Comparison of ENCODE assay signal across 26 cellular contexts in the genomic region with DNA sequence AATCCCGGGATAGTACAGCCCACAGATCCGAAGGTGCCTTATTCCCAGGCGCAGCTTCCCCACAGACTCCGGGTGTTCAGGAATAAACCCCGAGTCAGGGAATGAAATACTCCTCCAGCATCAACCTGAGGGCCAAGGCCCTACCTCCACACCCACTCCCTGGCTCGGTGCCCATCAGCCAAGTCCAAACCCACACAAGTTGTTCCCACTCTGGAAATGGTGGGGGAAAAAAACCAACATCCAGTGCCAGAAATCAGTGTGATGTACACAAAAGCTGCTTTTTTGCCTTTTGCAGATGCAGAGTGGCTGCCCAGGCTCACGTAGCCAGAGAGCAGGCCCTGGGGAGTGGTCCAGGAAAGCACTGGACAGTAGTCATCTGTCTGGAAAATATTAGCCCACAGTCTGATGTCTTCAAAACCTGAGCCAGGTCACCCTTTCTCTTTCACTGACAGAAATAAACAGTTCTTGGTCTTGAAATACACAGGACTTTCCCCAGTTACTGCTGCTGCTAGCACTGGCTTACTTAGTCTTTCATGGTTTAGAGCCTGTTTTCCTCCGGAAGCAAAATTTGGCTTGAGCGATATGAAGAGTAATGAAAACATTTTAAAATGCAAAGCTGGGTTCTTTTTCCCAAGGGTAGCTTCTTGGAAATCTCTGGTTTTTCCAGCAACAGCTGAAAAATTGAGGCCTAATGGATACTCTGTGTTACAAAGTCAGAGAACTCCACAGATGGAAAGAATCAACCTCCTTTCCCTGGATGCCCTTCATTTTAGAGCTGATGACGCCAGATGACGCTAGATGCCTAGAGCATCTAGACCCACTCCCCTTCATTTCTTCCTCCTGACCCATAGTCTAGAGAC. TPM values are rescaled to one million over a fixed set of nuclear protein-coding genes. Genes with fewer than 3 reads are reported as not detected.
DNase-seq lines count a peak whose midpoint lies in the region; ATAC-seq, FAIRE-seq and TF ChIP-seq lines count a peak whose summit lies in the region.
"Had no signal": no experiment of that assay in that cellular context is flagged by ENCODE, and none has a peak within 500 bp of the region (broad histone marks: within the 10 kb centered on the region; RNA-seq: fewer than 3 reads in every experiment).

No MANE protein-coding gene starts in this region.

- BruUV-seq in GM12878 (replicated peaks; lab: Mats Ljungman, UMichigan) = no TSS peak
- no TSS peak for BruUV-seq in Calu3 (replicated peaks; lab: Mats Ljungman, UMichigan)

- H3K4me3 ChIP-seq in GM12878 (no peak overlapping the region), mesodermal cell (ENCODE audit: extremely low read depth, insufficient read depth, low read length, poor library complexity, severe bottlenecking) (no peak overlapping the region)
- H3K4me3 ChIP-seq: esophagus squamous epithelium, SJCRH30, uterus had no signal

- DNase-seq in GM12878 (ENCODE audit: low read depth, low spot score) (no peak), Right ventricle myocardium superior (peak; percentile 53), superior temporal gyrus (ENCODE audit: extremely low spot score) (peak; percentile 38), Calu3 (no peak), D721Med (ENCODE audit: insufficient read length, low spot score) (no peak)
- no peak for DNase-seq in stimulated activated CD8-positive, alpha-beta memory T cell treated with anti-CD3 and anti-CD28 coated beads, Interleukin-4, amount 100 ng/mL, for 48 hours
- DNase-seq in activated CD8-positive, alpha-beta memory T cell treated with anti-CD3 and anti-CD28 coated beads for 24 hours = no peak
- DNase-seq: activated CD4-positive, alpha-beta T cell treated with anti-CD3 and anti-CD28 coated beads for 4 hours; effector memory CD4-positive, alpha-beta T cell; esophagus squamous epithelium; NCI-H1105 treated with DMSO at 0.1 percent for 48 hours; NCI-H2029 treated with DMSO at 0.1 percent for 48 hours; NCI-H226; SJCRH30; uterus had no signal

- intact Hi-C loops in GM12878 (cut with micrococcal nuclease; ENCODE audit: unreplicated experiment) (no loop called here), Right ventricle myocardium superior (cut with DNase I) (loop anchor here (10.0 kb wide), 1 partner anchor 64 kb away; no protein-coding TSS in a partner anchor), Calu3 (cut with micrococcal nuclease; ENCODE audit: unreplicated experiment) (no loop called here)

- no peaks in the 10 kb centered on the region for H3K36me3 ChIP-seq in GM12878 (ENCODE audit: control insufficient read depth in 2 of 2, insufficient read depth in 2 of 2, low read length in 1 of 2)
- H3K36me3 ChIP-seq in mesodermal cell (ENCODE audit: control insufficient read depth, insufficient read depth, low read length) = no peaks in the 10 kb centered on the region
- H3K36me3 ChIP-seq: esophagus squamous epithelium, neutrophil, SJCRH30, uterus had no signal

- CTCF ChIA-PET in GM12878 (lab: Yijun Ruan, JAX) (interaction anchor here (0.6 to 1.2 kb wide), 4 partner anchors 11 to 212 kb away, joined by 3 to 5 read pairs (median 4); no protein-coding TSS in a partner anchor), Calu3 (lab: Charles Lee) (interaction anchor here (0.7 kb wide), 1 partner anchor 63 kb away, joined by 5 read pairs; no protein-coding TSS in a partner anchor)

- H3K4me3 Mint-ChIP-seq in Calu3 (ENCODE audit: low read depth, unreplicated experiment) = no peak overlapping the region
- H3K4me3 Mint-ChIP-seq: activated naive CD8-positive, alpha-beta T cell; T-helper 1 cell treated with Interleukin-12 subunit alpha and Interleukin-12 subunit beta and Interleukin-4 antibody, amounts not matched to agents 30 μg/mL and 1 μg/mL, for 36 hours had no signal

- H3K27ac Mint-ChIP-seq in Calu3 (ENCODE audit: unreplicated experiment) = no peak overlapping the region
- H3K27ac Mint-ChIP-seq: activated naive CD8-positive, alpha-beta T cell; T-helper 1 cell treated with Interleukin-12 subunit alpha and Interleukin-12 subunit beta and Interleukin-4 antibody, amounts not matched to agents 30 μg/mL and 1 μg/mL, for 36 hours had no signal

- no peak overlapping the region for H3K4me2 ChIP-seq in GM12878 (ENCODE audit: control insufficient read depth, insufficient read depth)

- H4K20me1 ChIP-seq in GM12878 (ENCODE audit: control insufficient read depth, insufficient read depth) = no peaks in the 10 kb centered on the region

- POLR2A ChIA-PET in GM12878 (lab: Charles Lee) = interaction anchor here (1.7 kb wide), 1 partner anchor 10 kb away, joined by 7 read pairs; no protein-coding TSS in a partner anchor

- H3K9me3 ChIP-seq in GM12878 (replicated peaks; ENCODE audit: control insufficient read depth, insufficient read depth, low read length) = no peaks in the 10 kb centered on the region; the same call in 2 of the 3 replicates
- no peaks in the 10 kb centered on the region for H3K9me3 ChIP-seq in mesodermal cell (ENCODE audit: control insufficient read depth, low read length)
- H3K9me3 ChIP-seq: neutrophil, SJCRH30, uterus had no signal

- H3K4me1 ChIP-seq in GM12878 (ENCODE audit: control insufficient read depth, insufficient read depth, low read length) (no peaks in the 10 kb centered on the region), mesodermal cell (ENCODE audit: control insufficient read depth, insufficient read depth, low read length, poor library complexity, severe bottlenecking) (peaks cover 19% of the 10 kb centered on the region)
- H3K4me1 ChIP-seq: SJCRH30, uterus had no signal

- no peak for TF ChIP-seq EP300 in GM12878 (IDR thresholded peaks at IDR 0.05; ENCODE audit: borderline replicate concordance in 1 of 2, control insufficient read depth in 1 of 2, low read depth in 2 of 2, low read length in 2 of 2)

- H3K27ac ChIP-seq in GM12878 (ENCODE audit: control insufficient read depth, insufficient read depth) = no peak overlapping the region
- peak overlapping the region; percentile 68 for H3K27ac ChIP-seq in mesodermal cell (ENCODE audit: low read depth, low read length, severe bottlenecking)
- H3K27ac ChIP-seq: C4-2B, esophagus squamous epithelium, HL-60, neutrophil, SJCRH30, uterus had no signal

- FAIRE-seq in GM12878 (lab: Jason Lieb, UNC) (no peak), D721Med (lab: Jason Lieb, UNC) (no peak)
- FAIRE-seq: GM18507 had no signal

- ATAC-seq in GM12878 (0 out of 3 replicates have a peak, but pooled peaks have one; percentile 24), Right ventricle myocardium superior (ENCODE audit: poor library complexity) (peak; percentile 79)
- ATAC-seq: left lobe of liver had no signal

- RAD21 ChIA-PET in GM12878 (lab: Charles Lee; ENCODE audit: unreplicated experiment) = interaction anchor here (0.8 to 2.7 kb wide), 5 partner anchors 11 to 70 kb away, joined by 3 to 13 read pairs (median 6); no protein-coding TSS in a partner anchor

- SMC1A ChIA-PET in GM12878 (lab: Charles Lee; ENCODE audit: uncharacterized antibody, unreplicated experiment) = interaction anchor here (0.8 to 1.6 kb wide), 6 partner anchors 9 to 722 kb away, joined by 3 to 9 read pairs (median 4); no protein-coding TSS in a partner anchor

- no peaks in the 10 kb centered on the region for H3K9me3 Mint-ChIP-seq in Calu3 (ENCODE audit: low read depth, unreplicated experiment)

- no peak for TF ChIP-seq POLR2A in GM12878 (IDR thresholded peaks at IDR 0.05; ENCODE audit: low read depth, low read length)

- H3K27me3 ChIP-seq in GM12878 (replicated peaks in 1 of 2; ENCODE audit: control insufficient read depth in 2 of 2, insufficient read depth in 2 of 2, low read length in 1 of 2) = no peaks in the 10 kb centered on the region
- H3K27me3 ChIP-seq: neutrophil, uterus had no signal

- peak overlapping the region; percentile 14 for H2AFZ ChIP-seq in GM12878 (ENCODE audit: control insufficient read depth, low read depth, low read length)

- H3K27me3 Mint-ChIP-seq in Calu3 (ENCODE audit: unreplicated experiment) = peaks cover 29% of the 10 kb centered on the region

- no peaks in the 10 kb centered on the region for H3K79me2 ChIP-seq in GM12878 (ENCODE audit: control insufficient read depth, insufficient read depth, low read length)

- no peak for TF ChIP-seq RAD21 in GM12878 (IDR thresholded peaks at IDR 0.05; ENCODE audit: insufficient read depth, low read depth, low read length)

- H3K4me1 Mint-ChIP-seq in Calu3 (ENCODE audit: low read depth, unreplicated experiment) = no peaks in the 10 kb centered on the region

- no peak for TF ChIP-seq CTCF in GM12878 (IDR thresholded peaks at IDR 0.05 in 2 of 3, conservative IDR thresholded peaks at IDR 0.05 in 1 of 3; ENCODE audit: control insufficient read depth in 2 of 3, extremely low read depth in 1 of 3, insufficient read depth in 1 of 3, low read depth in 3 of 3, low read length in 3 of 3)
- TF ChIP-seq CTCF in Calu3 (IDR thresholded peaks at IDR 0.05; ENCODE audit: unreplicated experiment) = no peak
- no peak for TF ChIP-seq CTCF in D721Med (IDR thresholded peaks at IDR 0.05; ENCODE audit: insufficient read depth, missing control alignments)

- in situ Hi-C loops in GM12878 (cut with MboI) = no loop called here

- no peaks in the 10 kb centered on the region for H3K36me3 Mint-ChIP-seq in Calu3 (ENCODE audit: insufficient read depth, unreplicated experiment)

- no peak overlapping the region for H3K9ac ChIP-seq in GM12878 (ENCODE audit: control insufficient read depth, insufficient read depth, low read length)

- 39% methylated on average over 11 of the region's 11 CpGs for WGBS in GM12878 (ENCODE audit: insufficient coverage, insufficient replicate concordance, low lambda C conversion rate, missing lambda C conversion rate)
- WGBS in mesodermal cell (ENCODE audit: insufficient coverage in 2 of 2), 2 experiments = 78 to 95% methylated on average over 6 to 8 of the region's 11 CpGs

RNA-seq across cellular contexts. Expression of a gene that starts 18.2 kb away (rescaled TPM):
- total RNA-seq in GM12878 (2013; cell fraction: nucleolus; rRNA removed) = 0.40 and 0.59 TPM in 2 replicates
- not detected in 2 replicates for total RNA-seq in GM12878 (2014; rRNA removed)
- total RNA-seq in GM12878 (2014; rRNA removed; fragmentation: Illumina TruSeq; extraction: Trizol) = not detected in 2 replicates
- total RNA-seq in GM12878 (2021) = 0.05 and 0.08 TPM in 2 replicates
- not detected for polyA plus RNA-seq in GM12878 (2011; ENCODE audit: low read depth)
- 0.01 and 0.03 TPM in 2 replicates for polyA plus RNA-seq in GM12878 (2011; rRNA removed)
- 0.03 and 0.04 TPM in 2 replicates for polyA plus RNA-seq in GM12878 (2011; cell fraction: cytosol; rRNA removed)
- polyA plus RNA-seq in GM12878 (2011; cell fraction: nucleus; rRNA removed) = 0.06 and 0.25 TPM in 2 replicates
- polyA plus RNA-seq in GM12878 (2012) = 0.08 TPM in 1 of 2 replicates, not detected in the other
- polyA plus RNA-seq in GM12878 (2014; fragmentation: Illumina TruSeq; extraction: Trizol) = 0.01 and 0.05 TPM in 2 replicates
- polyA plus RNA-seq in GM12878 (2014; fragmentation: Nextera tagmentation; extraction: Ambion mirVana) = not detected
- polyA plus RNA-seq in GM12878 (2014; rRNA removed) = 0.03 TPM in 1 of 2 replicates, not detected in the other
- not detected for polyA plus RNA-seq in GM12878 (2016; fragmentation: Nextera tagmentation; extraction: Ambion mirVana)
- polyA minus RNA-seq in GM12878 (2011; rRNA and poly(A)+ RNA removed) = 0.07 and 0.15 TPM in 2 replicates
- not detected in 2 replicates for polyA minus RNA-seq in GM12878 (2011; cell fraction: cytosol; rRNA and poly(A)+ RNA removed)
- 0.12 TPM in 1 of 2 replicates, not detected in the other for polyA minus RNA-seq in GM12878 (2011; cell fraction: nucleus; rRNA and poly(A)+ RNA removed)
- total RNA-seq in Right ventricle myocardium superior = 0.19 TPM
- polyA plus RNA-seq in mesodermal cell (2013, experiment 1 of 2) = 3.0 TPM
- polyA plus RNA-seq in mesodermal cell (2013, experiment 2 of 2) = 1.6 TPM
- not detected in 2 replicates for total RNA-seq in Calu3 (2022)
- total RNA-seq: chondrocyte, left lobe of liver, mononuclear cell, SJCRH30 had no signal
- polyA plus RNA-seq: AG04450 had no signal

Comparison
In these comparisons a context has a peak if more than half of its experiments do, and no peak if none do; other contexts are left out.
1. DNase-seq: peak in Right ventricle myocardium superior (single experiment) and superior temporal gyrus (single experiment); none in GM12878 (single experiment), Calu3 (single experiment), stimulated activated CD8-positive, alpha-beta memory T cell treated with anti-CD3 and anti-CD28 coated beads, Interleukin-4, amount 100 ng/mL, for 48 hours (single experiment), D721Med (single experiment) and activated CD8-positive, alpha-beta memory T cell treated with anti-CD3 and anti-CD28 coated beads for 24 hours (single experiment).